In genomic region chr11:128726464-128727139, GRCh38 we compare ENCODE assay signal across 10 cellular contexts. TPM values are rescaled to one million over a fixed set of nuclear protein-coding genes. Genes with fewer than 3 reads are reported as not detected.
DNase-seq lines count a peak whose midpoint lies in the region; ATAC-seq and TF ChIP-seq lines count a peak whose summit lies in the region.
"Had no signal": no experiment of that assay in that cellular context is flagged by ENCODE, and none has a peak within 500 bp of the region (broad histone marks: within the 10 kb centered on the region; RNA-seq: fewer than 3 reads in every experiment).

No MANE protein-coding gene starts in this region.

- TF ChIP-seq CTCF in GM13977 (IDR thresholded peaks at IDR 0.05; ENCODE audit: extremely low read depth, insufficient read depth, missing control alignments) (no peak), suprapubic skin (IDR thresholded peaks at IDR 0.05) (no peak)

- peak overlapping the region; percentile 57 for H3K27ac ChIP-seq in suprapubic skin

- H3K4me1 Mint-ChIP-seq in central memory CD8-positive, alpha-beta T cell = peaks cover 97% of the 10 kb centered on the region

- H3K9me3 Mint-ChIP-seq in central memory CD8-positive, alpha-beta T cell = no peaks in the 10 kb centered on the region
- H3K9me3 Mint-ChIP-seq: neural crest cell had no signal

- no peak for TF ChIP-seq EP300 in suprapubic skin (IDR thresholded peaks at IDR 0.05)

- no peaks in the 10 kb centered on the region for H3K9me3 ChIP-seq in suprapubic skin

- H3K27me3 ChIP-seq in suprapubic skin = no peaks in the 10 kb centered on the region

- peaks cover 33% of the 10 kb centered on the region for H3K36me3 Mint-ChIP-seq in central memory CD8-positive, alpha-beta T cell (ENCODE audit: insufficient read depth)

- no peaks in the 10 kb centered on the region for H3K36me3 ChIP-seq in suprapubic skin

- H3K4me3 ChIP-seq in suprapubic skin = no peak overlapping the region

- H3K27me3 Mint-ChIP-seq in central memory CD8-positive, alpha-beta T cell = no peaks in the 10 kb centered on the region

- TF ChIP-seq POLR2A in suprapubic skin (IDR thresholded peaks at IDR 0.05) = no peak

- peak overlapping the region; percentile 82 for H3K4me3 Mint-ChIP-seq in central memory CD8-positive, alpha-beta T cell
- H3K4me3 Mint-ChIP-seq: neural crest cell had no signal

- peak; percentile 38 for DNase-seq in GM13977 (ENCODE audit: low spot score)
- peak; percentile 86 for DNase-seq in NAMALWA (ENCODE audit: low spot score)
- peak in 1 of 2 donors; percentile 28 for DNase-seq in central memory CD8-positive, alpha-beta T cell (ENCODE audit: low spot score in 2 of 2)
- no peak for DNase-seq in suprapubic skin (ENCODE audit: low spot score in 2 of 2)
- DNase-seq in midbrain (lab: John Stamatoyannopoulos, UW) = no peak
- no peak for DNase-seq in 8988T
- DNase-seq in occipital lobe (lab: John Stamatoyannopoulos, UW) = no peak

- H3K4me1 ChIP-seq in suprapubic skin = peaks cover 53% of the 10 kb centered on the region

- WGBS in suprapubic skin = 75% methylated on average over 8 of the region's 8 CpGs

- in situ Hi-C loops in GM13977 (cut with MboI; ENCODE audit: low pct_unique_long_range_greater_than_20kb, low sequenced_read_pairs, unreplicated experiment) = no loop called here

- peak overlapping the region; percentile 9 for H3K27ac Mint-ChIP-seq in central memory CD8-positive, alpha-beta T cell (ENCODE audit: low read depth)

- ATAC-seq in GM21786 (IDR thresholded peaks at IDR 0.05; ENCODE audit: unreplicated experiment) = peak; percentile 42
- ATAC-seq in central memory CD8-positive, alpha-beta T cell (replicated peaks; ENCODE audit: extremely low read depth, poor library complexity, severe bottlenecking) = peak; percentile 63
- ATAC-seq: HCT116 had no signal

RNA-seq across cellular contexts. Expression of gene FLI1, which starts 32.7 kb away (rescaled TPM):
- total RNA-seq in suprapubic skin (10 to 100 TPM in 3 of 4 donors, 1 to 10 TPM in 1; 6.1 to 21.2 (median 15.2) TPM), occipital lobe (4.7 TPM)

Comparison
In these comparisons a context has a peak if more than half of its experiments do, and no peak if none do; other contexts are left out.
1. DNase-seq: peak in GM13977 (single experiment) and NAMALWA (single experiment); none in suprapubic skin (0 of 2), midbrain (single experiment), 8988T (single experiment) and occipital lobe (single experiment).